Comparison of ENCODE assay signal across 1 cellular context in the genomic region with DNA sequence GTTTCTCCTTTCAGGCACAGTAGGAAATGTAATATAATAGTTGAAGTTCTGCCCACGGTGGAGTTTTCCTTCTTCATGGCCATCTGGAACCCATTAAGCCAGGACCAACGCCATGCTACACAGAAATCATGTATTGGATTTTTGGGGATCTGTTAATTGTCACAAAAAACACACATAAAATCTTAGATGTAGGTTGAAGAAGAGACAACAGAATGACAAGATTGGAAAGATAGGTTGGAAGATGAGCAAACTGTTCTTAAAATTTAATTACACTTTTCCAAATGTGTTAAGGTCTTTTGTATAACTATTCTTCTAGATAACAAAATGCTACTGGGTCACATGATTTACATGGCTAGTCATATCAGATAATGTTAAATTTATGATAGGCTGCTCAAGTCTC.
TF ChIP-seq lines count a peak whose summit lies in the region.

No MANE protein-coding gene starts in this region.

TF ChIP-seq in SK-N-SH, 30 proteins besides CTCF, POLR2A, EP300 and RAD21 (continued from another document):
- TF ChIP-seq, protein P1, sequence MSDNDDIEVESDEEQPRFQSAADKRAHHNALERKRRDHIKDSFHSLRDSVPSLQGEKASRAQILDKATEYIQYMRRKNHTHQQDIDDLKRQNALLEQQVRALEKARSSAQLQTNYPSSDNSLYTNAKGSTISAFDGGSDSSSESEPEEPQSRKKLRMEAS (IDR thresholded peaks at IDR 0.05; ENCODE audit: low read depth): no peak
